Comparison of ENCODE assay signal across 8 cellular contexts in genomic region chr17:43720311-43721060, GRCh38. TPM values are rescaled to one million over a fixed set of nuclear protein-coding genes. Genes with fewer than 3 reads are reported as not detected.
DNase-seq lines count a peak whose midpoint lies in the region; ATAC-seq, FAIRE-seq and TF ChIP-seq lines count a peak whose summit lies in the region.

No MANE protein-coding gene starts in this region.

- peak overlapping the region; percentile 68 to 91 for H3K4me3 ChIP-seq in CD4-positive, alpha-beta memory T cell (ENCODE audit: low read length in 2 of 2)
- H3K4me3 ChIP-seq in H1 (ENCODE audit: extremely low read depth in 1 of 4, insufficient read depth in 2 of 4, low read depth in 3 of 4, low read length in 4 of 4) (peak overlapping the region; percentile 34 to 68 (median 39)), mesenchymal stem cell (ENCODE audit: insufficient read depth in 1 of 2, low read depth in 1 of 2, low read length in 2 of 2) (peak overlapping the region; percentile 56 to 78)

- H3K23me2 ChIP-seq in H1 (ENCODE audit: low read depth, low read length) = peaks cover 5% of the 10 kb centered on the region; the same call in 1 of the 2 replicates

- no peaks in the 10 kb centered on the region for H3K9me3 ChIP-seq in CD4-positive, alpha-beta memory T cell (ENCODE audit: control insufficient read depth in 1 of 2, low read length in 2 of 2)
- H3K9me3 ChIP-seq in H1 (ENCODE audit: insufficient read depth in 2 of 2, low read depth in 1 of 2, low read length in 1 of 2) = no peaks in the 10 kb centered on the region
- peaks cover under 1% of the 10 kb centered on the region for H3K9me3 ChIP-seq in mesenchymal stem cell (ENCODE audit: control insufficient read depth, low read length)

- H4K20me1 ChIP-seq in H1 (replicated peaks in 1 of 2; ENCODE audit: control insufficient read depth in 1 of 2, insufficient read depth in 2 of 2, low read length in 2 of 2) = no peaks in the 10 kb centered on the region

- peaks cover 0 to 5% of the 10 kb centered on the region in 2 donors for H3K36me3 Mint-ChIP-seq in CD4-positive, alpha-beta memory T cell

- H2BK120ac ChIP-seq in H1 (replicated peaks; ENCODE audit: low read depth, low read length) (no peak overlapping the region), mesenchymal stem cell (ENCODE audit: low read depth, low read length) (peak overlapping the region; percentile 36)

- H4K5ac ChIP-seq in H1 (ENCODE audit: insufficient read length, low read depth, low read length) = peak overlapping the region; percentile 69

- intact Hi-C loops in CD4-positive, alpha-beta memory T cell (cut with micrococcal nuclease) = loop anchor here (1.0 kb wide), 1 partner anchor 40 kb away; no protein-coding TSS in a partner anchor

- H3K79me1 ChIP-seq in H1 (ENCODE audit: low read depth, low read length) = no peaks in the 10 kb centered on the region
- no peaks in the 10 kb centered on the region for H3K79me1 ChIP-seq in mesenchymal stem cell (replicated peaks; ENCODE audit: low read length, poor library complexity, severe bottlenecking)

- H3K14ac ChIP-seq in H1 (ENCODE audit: insufficient read length) (no peak overlapping the region), mesenchymal stem cell (ENCODE audit: low read length in 2 of 2) (peak overlapping the region in 1 of 2 experiments; percentile 45)

- H3K4me1 Mint-ChIP-seq in CD4-positive, alpha-beta memory T cell = peaks cover 3 to 8% (median 6%) of the 10 kb centered on the region in 4 donors

- H4K91ac ChIP-seq in H1 (replicated peaks; ENCODE audit: insufficient read length, low read length) (peak overlapping the region; percentile 87), mesenchymal stem cell (ENCODE audit: low read length) (peak overlapping the region; percentile 86)

- peak overlapping the region; percentile 70; the same call in 1 of the 2 replicates for H2AFZ ChIP-seq in H1 (ENCODE audit: low read length)
- peak overlapping the region; percentile 85 for H2AFZ ChIP-seq in mesenchymal stem cell (ENCODE audit: low read depth, low read length)

- peak overlapping the region; percentile 30; the same call in 1 of the 2 replicates for H2BK12ac ChIP-seq in H1 (ENCODE audit: low read depth, low read length)
- peak overlapping the region in 1 of 2 experiments; percentile 58 for H2BK12ac ChIP-seq in mesenchymal stem cell (ENCODE audit: low read length in 2 of 2)

- H3K79me2 ChIP-seq in H1 (ENCODE audit: control insufficient read depth in 1 of 2, insufficient read depth in 2 of 2, low read length in 2 of 2) = no peaks in the 10 kb centered on the region

- H3K9me3 Mint-ChIP-seq in CD4-positive, alpha-beta memory T cell = peaks cover 0 to 2% (median 0%) of the 10 kb centered on the region in 8 donors

- DNase-seq in CD4-positive, alpha-beta memory T cell = peak; percentile 71 to 78 (median 75)
- DNase-seq in NCI-H2171 treated with DMSO at 0.1 percent for 48 hours (lab: John Stamatoyannopoulos, UW) = peak; percentile 19
- DNase-seq in activated CD8-positive, alpha-beta memory T cell treated with anti-CD3 and anti-CD28 coated beads, Interleukin-2, amount 50 U/mL, for 1 hour (ENCODE audit: extremely low read depth) = peak; percentile 8
- peak in 1 of 2 experiments; percentile 81 for DNase-seq in H1 (ENCODE audit: low read depth in 1 of 2, low spot score in 2 of 2)
- peak; percentile 61 for DNase-seq in mesenchymal stem cell
- peak; percentile 56 for DNase-seq in stimulated activated CD8-positive, alpha-beta memory T cell treated with anti-CD3 and anti-CD28 coated beads, Interleukin-12 subunit alpha, Interleukin-12 subunit beta, amount 100 ng/mL, for 1 hour (ENCODE audit: low read depth)
- DNase-seq in NCI-H345 treated with DMSO at 0.1 percent for 48 hours (lab: John Stamatoyannopoulos, UW; ENCODE audit: unreplicated experiment) = no peak

- TF ChIP-seq POLR2A in H1 (IDR thresholded peaks at IDR 0.05; ENCODE audit: control extremely low read depth in 1 of 2, low read depth in 2 of 2, low read length in 2 of 2) = peak; percentile 42 to 81

- H3K4me2 ChIP-seq in H1 (ENCODE audit: insufficient read depth in 1 of 2, low read depth in 2 of 2, low read length in 2 of 2) (peak overlapping the region; percentile 60 to 91), mesenchymal stem cell (ENCODE audit: low read length, poor library complexity, severe bottlenecking) (peak overlapping the region; percentile 64)

- H3K27me3 Mint-ChIP-seq in CD4-positive, alpha-beta memory T cell = peaks cover 3% of the 10 kb centered on the region in 2 donors

- no peak overlapping the region for H2AK5ac ChIP-seq in H1 (ENCODE audit: low read depth, low read length)
- H2AK5ac ChIP-seq in mesenchymal stem cell (ENCODE audit: low read length, severe bottlenecking) = no peak overlapping the region

- peak; percentile 56 for ATAC-seq in GM21381 (IDR thresholded peaks at IDR 0.05; ENCODE audit: unreplicated experiment)

- no peak for FAIRE-seq in H1 (lab: Jason Lieb, UNC)

- H2BK5ac ChIP-seq in H1 (ENCODE audit: low read depth, low read length) (peak overlapping the region; percentile 87; the same call in 1 of the 2 replicates), mesenchymal stem cell (ENCODE audit: low read depth, low read length, poor library complexity, severe bottlenecking) (no peak overlapping the region)

- H3K4me3 Mint-ChIP-seq in CD4-positive, alpha-beta memory T cell = peak overlapping the region; percentile 97 to 100 (median 98)

- POLR2A ChIA-PET in CD4-positive, alpha-beta memory T cell (lab: Charles Lee; ENCODE audit: partially characterized antibody) = interaction anchor here (0.7 to 0.9 kb wide), 2 partner anchors 20 to 353 kb away, joined by 3 read pairs; no protein-coding TSS in a partner anchor
- POLR2A ChIA-PET in H1 (lab: Charles Lee; ENCODE audit: partially characterized antibody) = interaction anchor here (1.4 kb wide), 1 partner anchor 13 kb away, joined by 6 read pairs; no protein-coding TSS in a partner anchor

- no peak overlapping the region for H3K23ac ChIP-seq in H1 (ENCODE audit: insufficient read length)
- H3K23ac ChIP-seq in mesenchymal stem cell (ENCODE audit: low read length in 2 of 2) = no peak overlapping the region

- no peaks in the 10 kb centered on the region for H3K27me3 ChIP-seq in CD4-positive, alpha-beta memory T cell (ENCODE audit: insufficient read depth, low read length)
- H3K27me3 ChIP-seq in H1 (replicated peaks in 1 of 4; ENCODE audit: control insufficient read depth in 3 of 4, extremely low read depth in 1 of 4, insufficient read depth in 3 of 4, low read length in 3 of 4) (peaks cover 0 to under 1% (median under 1%) of the 10 kb centered on the region in 4 experiments; a peak in 4 of 7 replicates), mesenchymal stem cell (ENCODE audit: control insufficient read depth in 1 of 2, insufficient read depth in 1 of 2, low read length in 2 of 2) (no peaks in the 10 kb centered on the region)

- H3K27ac Mint-ChIP-seq in CD4-positive, alpha-beta memory T cell = peak overlapping the region; percentile 85 to 100 (median 98)

- TF ChIP-seq EP300 in H1 (IDR thresholded peaks at IDR 0.05; ENCODE audit: borderline replicate concordance in 1 of 2, low read depth in 2 of 2, low read length in 2 of 2) = no peak

- 12% methylated on average over 31 of the region's 64 CpGs; no CpG with 5 or more reads in 1 of the 2 experiments for WGBS in H1 (ENCODE audit: extremely low coverage in 1 of 2, insufficient coverage in 1 of 2, insufficient read length in 1 of 2, insufficient replicate concordance in 2 of 2, low coverage in 1 of 2, low lambda C conversion rate in 2 of 2, missing lambda C conversion rate in 1 of 2), 2 experiments
- 6% methylated on average over 28 of the region's 64 CpGs for WGBS in mesenchymal stem cell

- peak overlapping the region; percentile 63 to 84 (median 71) for H3K9ac ChIP-seq in H1 (replicated peaks in 1 of 4; ENCODE audit: extremely low read depth in 1 of 4, low read depth in 3 of 4, low read length in 3 of 4)
- H3K9ac ChIP-seq in mesenchymal stem cell (ENCODE audit: low read length) = peak overlapping the region; percentile 92

- H3K4ac ChIP-seq in H1 (replicated peaks; ENCODE audit: insufficient read length, low read depth, low read length) = peak overlapping the region; percentile 83
- peak overlapping the region; percentile 89 to 91 for H3K4ac ChIP-seq in mesenchymal stem cell (ENCODE audit: low read depth in 1 of 2, low read length in 2 of 2)

- TF ChIP-seq CTCF in H1 (IDR thresholded peaks at IDR 0.05; ENCODE audit: control extremely low read depth in 1 of 3, insufficient read depth in 1 of 3, low read depth in 1 of 3, low read length in 3 of 3) = no peak

- H2BK20ac ChIP-seq in H1 (ENCODE audit: low read length) = no peak overlapping the region

- TF ChIP-seq RAD21 in H1 (IDR thresholded peaks at IDR 0.05 in 1 of 2, conservative IDR thresholded peaks at IDR 0.05 in 1 of 2; ENCODE audit: low read depth in 2 of 2, low read length in 2 of 2) = no peak

- H3K4me1 ChIP-seq in CD4-positive, alpha-beta memory T cell (ENCODE audit: insufficient read depth, low read length) = peaks cover 8% of the 10 kb centered on the region
- H3K4me1 ChIP-seq in H1 (replicated peaks in 1 of 4; ENCODE audit: control insufficient read depth in 3 of 4, insufficient read depth in 4 of 4, low read length in 3 of 4) = peaks cover 0 to 3% (median 1%) of the 10 kb centered on the region in 4 experiments; a peak in 3 of 7 replicates
- peaks cover 26% of the 10 kb centered on the region for H3K4me1 ChIP-seq in mesenchymal stem cell (ENCODE audit: control insufficient read depth, insufficient read depth, low read depth, low read length)

- H3K27ac ChIP-seq in CD4-positive, alpha-beta memory T cell (ENCODE audit: low read depth, low read length) = peak overlapping the region; percentile 82
- H3K27ac ChIP-seq in H1 (ENCODE audit: low read depth, low read length) (peak overlapping the region; percentile 64), mesenchymal stem cell (ENCODE audit: low read length, poor library complexity, severe bottlenecking) (no peak overlapping the region)

- H2BK15ac ChIP-seq in H1 (ENCODE audit: low read length) (peak overlapping the region; percentile 29; the same call in 1 of the 2 replicates), mesenchymal stem cell (ENCODE audit: low read depth, poor library complexity, severe bottlenecking) (peak overlapping the region; percentile 82)

- no peaks in the 10 kb centered on the region for H3K36me3 ChIP-seq in CD4-positive, alpha-beta memory T cell (ENCODE audit: insufficient read depth, low read length)
- H3K36me3 ChIP-seq in H1 (ENCODE audit: control insufficient read depth in 2 of 4, insufficient read depth in 4 of 4, low read length in 3 of 4) = no peaks in the 10 kb centered on the region
- H3K36me3 ChIP-seq in mesenchymal stem cell (ENCODE audit: control insufficient read depth in 1 of 2, insufficient read depth in 2 of 2, low read depth in 1 of 2, low read length in 2 of 2) = no peaks in the 10 kb centered on the region

- H4K8ac ChIP-seq in H1 (ENCODE audit: extremely low read depth, insufficient read depth, low read length) (peak overlapping the region; percentile 97), mesenchymal stem cell (ENCODE audit: low read length) (peak overlapping the region; percentile 87)

- CTCF ChIA-PET in CD4-positive, alpha-beta memory T cell (lab: Charles Lee; ENCODE audit: partially characterized antibody) = interaction anchor here (0.9 kb wide), 1 partner anchor 46 kb away, joined by 3 read pairs; no protein-coding TSS in a partner anchor
- CTCF ChIA-PET in H1 (lab: Charles Lee; ENCODE audit: partially characterized antibody) = interaction anchor here (0.6 to 1.2 kb wide), 3 partner anchors 27 to 47 kb away, joined by 3 to 4 read pairs (median 4); no protein-coding TSS in a partner anchor

- H3K18ac ChIP-seq in H1 (ENCODE audit: extremely low read depth, low read length) (peak overlapping the region; percentile 89; the same call in 1 of the 2 replicates), mesenchymal stem cell (ENCODE audit: low read depth in 1 of 2, low read length in 2 of 2) (peak overlapping the region; percentile 38 to 94)

- peak overlapping the region; percentile 65 for H3K56ac ChIP-seq in H1 (replicated peaks; ENCODE audit: insufficient read length, low read depth, low read length)

RNA-seq across cellular contexts. Expression of gene SOST, which starts 38.1 kb away (rescaled TPM):
- total RNA-seq in CD4-positive, alpha-beta memory T cell = not detected
- polyA plus RNA-seq in CD4-positive, alpha-beta memory T cell = not detected
- not detected in 2 replicates for total RNA-seq in H1 (2021; fragmentation: NEBNext Ultra II Directional; extraction: Animal tissue kit (Norgen Biotek cat#: 25700))
- 0.08 and 0.25 TPM in 2 replicates for polyA plus RNA-seq in H1 (2011; rRNA removed)
- 0.19 TPM for polyA plus RNA-seq in H1 (2011; cell fraction: cytosol; rRNA removed)
- 0.14 TPM for polyA plus RNA-seq in H1 (2011; cell fraction: nucleus; rRNA removed)
- polyA plus RNA-seq in H1 (2012, experiment 1 of 2) = 0.12 to 0.27 TPM (median 0.15 TPM) in 4 replicates
- polyA plus RNA-seq in H1 (2012, experiment 2 of 2) = 0.21 TPM
- polyA plus RNA-seq in H1 (2013, experiment 1 of 2) = 0.08 TPM
- 0.09 TPM for polyA plus RNA-seq in H1 (2013, experiment 2 of 2)
- not detected in 2 replicates for polyA minus RNA-seq in H1 (2011; rRNA and poly(A)+ RNA removed)
- polyA minus RNA-seq in H1 (2011; cell fraction: cytosol; rRNA and poly(A)+ RNA removed) = not detected
- not detected for polyA minus RNA-seq in H1 (2011; cell fraction: nucleus; rRNA and poly(A)+ RNA removed)
- polyA plus RNA-seq in mesenchymal stem cell (2013, experiment 1 of 2) = 0.01 TPM
- not detected for polyA plus RNA-seq in mesenchymal stem cell (2013, experiment 2 of 2)

RNA-seq across cellular contexts. Expression of gene DUSP3, which starts 58.3 kb away (rescaled TPM):
- total RNA-seq in CD4-positive, alpha-beta memory T cell = 10 to 100 TPM; 10.3 to 13.1 TPM
- 1 to 10 TPM; 5.8 to 7.9 TPM for polyA plus RNA-seq in CD4-positive, alpha-beta memory T cell
- 21.2 and 21.4 TPM in 2 replicates for total RNA-seq in H1 (2021; fragmentation: NEBNext Ultra II Directional; extraction: Animal tissue kit (Norgen Biotek cat#: 25700))
- polyA plus RNA-seq in H1 (2011; rRNA removed) = 15.1 and 19.9 TPM in 2 replicates
- 18.8 TPM for polyA plus RNA-seq in H1 (2011; cell fraction: cytosol; rRNA removed)
- polyA plus RNA-seq in H1 (2011; cell fraction: nucleus; rRNA removed) = 27.1 TPM
- polyA plus RNA-seq in H1 (2012, experiment 1 of 2) = 12.9 to 15.0 TPM (median 13.8 TPM) in 4 replicates
- polyA plus RNA-seq in H1 (2012, experiment 2 of 2) = 9.8 TPM
- polyA plus RNA-seq in H1 (2013, experiment 1 of 2) = 21.3 TPM
- polyA plus RNA-seq in H1 (2013, experiment 2 of 2) = 19.4 TPM
- polyA minus RNA-seq in H1 (2011; rRNA and poly(A)+ RNA removed) = 21.2 and 27.2 TPM in 2 replicates
- polyA minus RNA-seq in H1 (2011; cell fraction: cytosol; rRNA and poly(A)+ RNA removed) = 16.0 TPM
- 16.2 TPM for polyA minus RNA-seq in H1 (2011; cell fraction: nucleus; rRNA and poly(A)+ RNA removed)
- 118 TPM for polyA plus RNA-seq in mesenchymal stem cell (2013, experiment 1 of 2)
- 120 TPM for polyA plus RNA-seq in mesenchymal stem cell (2013, experiment 2 of 2)

RNA-seq across cellular contexts. Expression of gene MEOX1, which starts 58.8 kb away (rescaled TPM):
- total RNA-seq in CD4-positive, alpha-beta memory T cell = 1 to 10 TPM; 1.7 to 2.1 TPM
- 1 to 10 TPM; 5.1 to 8.4 TPM for polyA plus RNA-seq in CD4-positive, alpha-beta memory T cell
- not detected in 2 replicates for total RNA-seq in H1 (2021; fragmentation: NEBNext Ultra II Directional; extraction: Animal tissue kit (Norgen Biotek cat#: 25700))
- polyA plus RNA-seq in H1 (2011; rRNA removed) = 0.03 TPM in 1 of 2 replicates, not detected in the other
- polyA plus RNA-seq in H1 (2011; cell fraction: cytosol; rRNA removed) = not detected
- polyA plus RNA-seq in H1 (2011; cell fraction: nucleus; rRNA removed) = 0.07 TPM
- 0.11 to 0.12 TPM in 2 of 4 replicates, not detected in the others for polyA plus RNA-seq in H1 (2012, experiment 1 of 2)
- polyA plus RNA-seq in H1 (2012, experiment 2 of 2) = not detected
- polyA plus RNA-seq in H1 (2013, experiment 1 of 2) = 0.04 TPM
- polyA plus RNA-seq in H1 (2013, experiment 2 of 2) = 0.11 TPM
- polyA minus RNA-seq in H1 (2011; rRNA and poly(A)+ RNA removed) = not detected in 2 replicates
- not detected for polyA minus RNA-seq in H1 (2011; cell fraction: cytosol; rRNA and poly(A)+ RNA removed)
- 0.20 TPM for polyA minus RNA-seq in H1 (2011; cell fraction: nucleus; rRNA and poly(A)+ RNA removed)
- polyA plus RNA-seq in mesenchymal stem cell (2013, experiment 1 of 2) = not detected
- not detected for polyA plus RNA-seq in mesenchymal stem cell (2013, experiment 2 of 2)

RNA-seq across cellular contexts. Expression of gene CFAP97D1, which starts 59.7 kb away (rescaled TPM):
- total RNA-seq in CD4-positive, alpha-beta memory T cell = not detected
- polyA plus RNA-seq in CD4-positive, alpha-beta memory T cell = not detected
- 0.07 TPM in 1 of 2 replicates, not detected in the other for total RNA-seq in H1 (2021; fragmentation: NEBNext Ultra II Directional; extraction: Animal tissue kit (Norgen Biotek cat#: 25700))
- polyA plus RNA-seq in H1 (2011; rRNA removed) = 0.02 and 0.03 TPM in 2 replicates
- polyA plus RNA-seq in H1 (2011; cell fraction: cytosol; rRNA removed) = 0.03 TPM
- 0.03 TPM for polyA plus RNA-seq in H1 (2011; cell fraction: nucleus; rRNA removed)
- 0.04 TPM in 2 of 4 replicates, not detected in the others for polyA plus RNA-seq in H1 (2012, experiment 1 of 2)
- not detected for polyA plus RNA-seq in H1 (2012, experiment 2 of 2)
- polyA plus RNA-seq in H1 (2013, experiment 1 of 2) = 0.08 TPM
- 0.04 TPM for polyA plus RNA-seq in H1 (2013, experiment 2 of 2)
- polyA minus RNA-seq in H1 (2011; rRNA and poly(A)+ RNA removed) = 0.09 and 0.15 TPM in 2 replicates
- polyA minus RNA-seq in H1 (2011; cell fraction: cytosol; rRNA and poly(A)+ RNA removed) = not detected
- not detected for polyA minus RNA-seq in H1 (2011; cell fraction: nucleus; rRNA and poly(A)+ RNA removed)
- polyA plus RNA-seq in mesenchymal stem cell (2013, experiment 1 of 2) = 0.01 TPM
- polyA plus RNA-seq in mesenchymal stem cell (2013, experiment 2 of 2) = 0.03 TPM
